1 cellular context compared by ENCODE assay signal in the genomic region with DNA sequence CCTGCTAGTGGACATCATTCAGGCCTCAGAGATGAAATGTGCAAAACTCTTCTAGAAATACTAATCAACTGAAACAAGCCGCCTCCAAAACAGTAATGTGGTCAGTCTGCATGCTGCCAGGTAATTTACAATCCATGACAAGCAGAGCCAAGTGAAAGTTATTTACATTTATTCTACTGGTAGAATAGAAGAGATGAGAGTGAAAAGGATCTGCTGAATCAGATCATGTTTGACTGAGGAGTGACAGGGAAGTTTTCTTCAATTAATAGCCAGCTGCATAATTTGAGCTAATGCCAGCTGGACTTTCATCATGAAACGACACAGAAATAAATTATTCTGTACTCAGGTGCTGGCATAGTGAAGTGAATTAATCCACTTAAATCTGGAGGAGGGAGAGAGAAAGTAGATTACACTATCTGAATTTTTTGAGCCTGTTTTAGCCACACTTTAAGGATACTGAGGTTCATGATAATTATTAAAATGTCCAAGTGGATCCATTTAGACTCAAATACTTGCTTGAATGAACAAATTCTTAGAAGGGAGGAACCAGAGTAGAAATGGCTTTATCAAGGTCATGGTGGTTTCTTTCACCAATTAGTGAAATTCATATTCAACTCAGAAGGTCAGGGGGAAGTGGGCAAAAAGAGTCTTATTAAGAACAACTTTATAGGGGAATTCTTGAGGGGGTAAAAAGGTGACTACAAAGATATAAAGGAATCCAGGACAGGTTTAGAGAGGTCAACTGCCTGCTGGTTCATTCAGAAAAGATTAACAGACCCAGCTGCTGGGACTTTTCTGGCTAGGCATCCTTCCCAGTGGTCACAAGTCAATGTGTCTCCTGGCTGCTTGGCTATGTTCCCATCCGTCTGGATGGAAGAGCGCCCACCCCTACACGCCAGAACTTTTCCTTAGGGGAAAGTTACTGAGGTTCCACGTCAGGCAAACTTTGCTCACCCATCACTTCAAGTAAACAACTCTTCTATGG.
TF ChIP-seq lines count a peak whose summit lies in the region.

No MANE protein-coding gene starts in this region.

TF ChIP-seq in WTC11, 78 proteins besides CTCF, POLR2A, EP300 and RAD21 (continued from another document):
- TF ChIP-seq, protein P1, sequence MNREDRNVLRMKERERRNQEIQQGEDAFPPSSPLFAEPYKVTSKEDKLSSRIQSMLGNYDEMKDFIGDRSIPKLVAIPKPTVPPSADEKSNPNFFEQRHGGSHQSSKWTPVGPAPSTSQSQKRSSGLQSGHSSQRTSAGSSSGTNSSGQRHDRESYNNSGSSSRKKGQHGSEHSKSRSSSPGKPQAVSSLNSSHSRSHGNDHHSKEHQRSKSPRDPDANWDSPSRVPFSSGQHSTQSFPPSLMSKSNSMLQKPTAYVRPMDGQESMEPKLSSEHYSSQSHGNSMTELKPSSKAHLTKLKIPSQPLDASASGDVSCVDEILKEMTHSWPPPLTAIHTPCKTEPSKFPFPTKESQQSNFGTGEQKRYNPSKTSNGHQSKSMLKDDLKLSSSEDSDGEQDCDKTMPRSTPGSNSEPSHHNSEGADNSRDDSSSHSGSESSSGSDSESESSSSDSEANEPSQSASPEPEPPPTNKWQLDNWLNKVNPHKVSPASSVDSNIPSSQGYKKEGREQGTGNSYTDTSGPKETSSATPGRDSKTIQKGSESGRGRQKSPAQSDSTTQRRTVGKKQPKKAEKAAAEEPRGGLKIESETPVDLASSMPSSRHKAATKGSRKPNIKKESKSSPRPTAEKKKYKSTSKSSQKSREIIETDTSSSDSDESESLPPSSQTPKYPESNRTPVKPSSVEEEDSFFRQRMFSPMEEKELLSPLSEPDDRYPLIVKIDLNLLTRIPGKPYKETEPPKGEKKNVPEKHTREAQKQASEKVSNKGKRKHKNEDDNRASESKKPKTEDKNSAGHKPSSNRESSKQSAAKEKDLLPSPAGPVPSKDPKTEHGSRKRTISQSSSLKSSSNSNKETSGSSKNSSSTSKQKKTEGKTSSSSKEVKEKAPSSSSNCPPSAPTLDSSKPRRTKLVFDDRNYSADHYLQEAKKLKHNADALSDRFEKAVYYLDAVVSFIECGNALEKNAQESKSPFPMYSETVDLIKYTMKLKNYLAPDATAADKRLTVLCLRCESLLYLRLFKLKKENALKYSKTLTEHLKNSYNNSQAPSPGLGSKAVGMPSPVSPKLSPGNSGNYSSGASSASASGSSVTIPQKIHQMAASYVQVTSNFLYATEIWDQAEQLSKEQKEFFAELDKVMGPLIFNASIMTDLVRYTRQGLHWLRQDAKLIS (CRISPR knock-in tag; IDR thresholded peaks at IDR 0.05; ENCODE audit: borderline replicate concordance): no peak
- TF ChIP-seq IRF1 (CRISPR knock-in tag; IDR thresholded peaks at IDR 0.05): no peak
- TF ChIP-seq GRHL2 (CRISPR knock-in tag; IDR thresholded peaks at IDR 0.05; ENCODE audit: insufficient replicate concordance, severe bottlenecking): no peak
- TF ChIP-seq E2F1 (CRISPR knock-in tag; IDR thresholded peaks at IDR 0.05): no peak
